Comparison of ENCODE assay signal across 14 cellular contexts in genomic region chr16:28265822-28266221, GRCh38. TPM values are rescaled to one million over a fixed set of nuclear protein-coding genes. Genes with fewer than 3 reads are reported as not detected.
DNase-seq lines count a peak whose midpoint lies in the region; ATAC-seq and TF ChIP-seq lines count a peak whose summit lies in the region.
"Had no signal": no experiment of that assay in that cellular context is flagged by ENCODE, and none has a peak within 500 bp of the region (broad histone marks: within the 10 kb centered on the region; RNA-seq: fewer than 3 reads in every experiment).

No MANE protein-coding gene starts in this region.

- no peak for TF ChIP-seq CTCF in CD4-positive, alpha-beta T cell (IDR thresholded peaks at IDR 0.05)
- TF ChIP-seq CTCF in activated CD8-positive, alpha-beta T cell treated with anti-CD3 and anti-CD28 coated beads for 36 hours (IDR thresholded peaks at IDR 0.05) = no peak
- no peak for TF ChIP-seq CTCF in gastrocnemius medialis (IDR thresholded peaks at IDR 0.05 in 4 of 5, conservative IDR thresholded peaks at IDR 0.05 in 1 of 5)
- no peak for TF ChIP-seq CTCF in WERI-Rb-1 (IDR thresholded peaks at IDR 0.05; ENCODE audit: low read depth, low read length)
- TF ChIP-seq CTCF in GM20000 (IDR thresholded peaks at IDR 0.05; ENCODE audit: extremely low read depth, missing control alignments) = no peak

- no peaks in the 10 kb centered on the region for H3K27me3 Mint-ChIP-seq in CD4-positive, alpha-beta T cell
- peaks cover 9 to 15% of the 10 kb centered on the region in 2 donors for H3K27me3 Mint-ChIP-seq in CD4-positive, alpha-beta memory T cell
- no peaks in the 10 kb centered on the region for H3K27me3 Mint-ChIP-seq in activated CD8-positive, alpha-beta T cell treated with anti-CD3 and anti-CD28 coated beads for 36 hours

- H3K27ac Mint-ChIP-seq in CD4-positive, alpha-beta T cell = no peak overlapping the region
- peak overlapping the region in 1 of 7 donors; percentile 59 for H3K27ac Mint-ChIP-seq in CD4-positive, alpha-beta memory T cell
- no peak overlapping the region for H3K27ac Mint-ChIP-seq in activated CD8-positive, alpha-beta T cell treated with anti-CD3 and anti-CD28 coated beads for 36 hours

- intact Hi-C loops in CD4-positive, alpha-beta T cell (cut with DNase I, micrococcal nuclease) = no loop called here
- intact Hi-C loops in CD4-positive, alpha-beta memory T cell (cut with micrococcal nuclease) = no loop called here
- intact Hi-C loops in activated CD8-positive, alpha-beta T cell treated with anti-CD3 and anti-CD28 coated beads for 36 hours (cut with micrococcal nuclease) = no loop called here
- intact Hi-C loops in gastrocnemius medialis (cut with DNase I; ENCODE audit: low total_unique reads) = no loop called here

- no peak for DNase-seq in CD4-positive, alpha-beta T cell
- peak in 3 of 5 donors; percentile 11 to 14 (median 13) for DNase-seq in CD4-positive, alpha-beta memory T cell
- DNase-seq in activated CD8-positive, alpha-beta T cell treated with anti-CD3 and anti-CD28 coated beads for 36 hours = no peak
- no peak for DNase-seq in gastrocnemius medialis
- no peak for DNase-seq in WERI-Rb-1
- no peak for DNase-seq in GM20000 (ENCODE audit: low spot score)
- DNase-seq: AML-193, Caco-2, GDM1, H9, IMR-90 had no signal

- H3K27ac ChIP-seq in CD4-positive, alpha-beta T cell (ENCODE audit: low read depth, low read length) = no peak overlapping the region
- no peak overlapping the region for H3K27ac ChIP-seq in CD4-positive, alpha-beta memory T cell (ENCODE audit: low read depth, low read length)
- H3K27ac ChIP-seq in gastrocnemius medialis = peak overlapping the region; percentile 38 to 98 (median 95)
- no peak overlapping the region for H3K27ac ChIP-seq in WERI-Rb-1
- H3K27ac ChIP-seq: A549 had no signal

- H3K27me3 ChIP-seq in CD4-positive, alpha-beta T cell (ENCODE audit: control insufficient read depth, insufficient read depth, low read length) = no peaks in the 10 kb centered on the region
- H3K27me3 ChIP-seq in CD4-positive, alpha-beta memory T cell (ENCODE audit: insufficient read depth, low read length) = no peaks in the 10 kb centered on the region
- no peaks in the 10 kb centered on the region for H3K27me3 ChIP-seq in gastrocnemius medialis
- H3K27me3 ChIP-seq in WERI-Rb-1 (ENCODE audit: insufficient read depth, low read depth, severe bottlenecking) = peaks cover 12% of the 10 kb centered on the region

- TF ChIP-seq POLR2A in gastrocnemius medialis (IDR thresholded peaks at IDR 0.05) = no peak

- H3K4me3 ChIP-seq in CD4-positive, alpha-beta memory T cell (ENCODE audit: low read length in 2 of 2) = no peak overlapping the region
- H3K4me3 ChIP-seq in gastrocnemius medialis = no peak overlapping the region
- no peak overlapping the region for H3K4me3 ChIP-seq in WERI-Rb-1 (ENCODE audit: low read depth, low read length)
- H3K4me3 ChIP-seq: A549, K562 had no signal

- peak; percentile 66 for ATAC-seq in CD4-positive, alpha-beta T cell (ENCODE audit: poor library complexity)
- ATAC-seq in activated CD8-positive, alpha-beta T cell treated with anti-CD3 and anti-CD28 coated beads for 36 hours = peak; percentile 13
- no peak for ATAC-seq in gastrocnemius medialis
- ATAC-seq: A549, K562 had no signal

- H3K4me3 Mint-ChIP-seq in CD4-positive, alpha-beta T cell = no peak overlapping the region
- peak overlapping the region in 1 of 8 donors; percentile 3 for H3K4me3 Mint-ChIP-seq in CD4-positive, alpha-beta memory T cell
- no peak overlapping the region for H3K4me3 Mint-ChIP-seq in activated CD8-positive, alpha-beta T cell treated with anti-CD3 and anti-CD28 coated beads for 36 hours
- H3K4me3 Mint-ChIP-seq: CD14-positive monocyte, H9 had no signal

- H3K4me1 ChIP-seq in CD4-positive, alpha-beta memory T cell (ENCODE audit: insufficient read depth, low read length) = peaks cover 8% of the 10 kb centered on the region
- peaks cover 28 to 40% of the 10 kb centered on the region in 2 donors for H3K4me1 ChIP-seq in gastrocnemius medialis
- H3K4me1 ChIP-seq: A549, Caco-2 had no signal

- no peaks in the 10 kb centered on the region for H3K36me3 Mint-ChIP-seq in CD4-positive, alpha-beta T cell (ENCODE audit: low read depth)
- no peaks in the 10 kb centered on the region for H3K36me3 Mint-ChIP-seq in CD4-positive, alpha-beta memory T cell
- no peaks in the 10 kb centered on the region for H3K36me3 Mint-ChIP-seq in activated CD8-positive, alpha-beta T cell treated with anti-CD3 and anti-CD28 coated beads for 36 hours (ENCODE audit: low read depth)
- H3K36me3 Mint-ChIP-seq: CD14-positive monocyte had no signal

- no peaks in the 10 kb centered on the region for H3K9me3 Mint-ChIP-seq in CD4-positive, alpha-beta T cell
- H3K9me3 Mint-ChIP-seq in CD4-positive, alpha-beta memory T cell = peaks cover 0 to 3% (median 0%) of the 10 kb centered on the region in 8 donors
- H3K9me3 Mint-ChIP-seq in activated CD8-positive, alpha-beta T cell treated with anti-CD3 and anti-CD28 coated beads for 36 hours = no peaks in the 10 kb centered on the region
- H3K9me3 Mint-ChIP-seq: H9 had no signal

- CTCF ChIA-PET in CD4-positive, alpha-beta T cell (lab: Charles Lee) = no interaction called here
- CTCF ChIA-PET in CD4-positive, alpha-beta memory T cell (lab: Charles Lee; ENCODE audit: partially characterized antibody) = interaction anchor here (1.4 kb wide), 1 partner anchor 11 kb away, joined by 7 read pairs; no protein-coding TSS in a partner anchor
- CTCF ChIA-PET in activated CD8-positive, alpha-beta T cell treated with anti-CD3 and anti-CD28 coated beads for 36 hours (lab: Charles Lee) = interaction anchor here (1.9 kb wide), 1 partner anchor 12 kb away, joined by 7 read pairs; no protein-coding TSS in a partner anchor

- in situ Hi-C loops in gastrocnemius medialis (cut with MboI; ENCODE audit: low sequenced_read_pairs in 4 of 4) = no loop called here

- no peaks in the 10 kb centered on the region for H3K36me3 ChIP-seq in CD4-positive, alpha-beta memory T cell (ENCODE audit: insufficient read depth, low read length)
- H3K36me3 ChIP-seq in gastrocnemius medialis (no peaks in the 10 kb centered on the region), WERI-Rb-1 (no peaks in the 10 kb centered on the region)

- peaks cover 14% of the 10 kb centered on the region for H3K4me1 Mint-ChIP-seq in CD4-positive, alpha-beta T cell (ENCODE audit: low read depth)
- H3K4me1 Mint-ChIP-seq in CD4-positive, alpha-beta memory T cell = peaks cover 0 to 15% (median 8%) of the 10 kb centered on the region in 4 donors
- H3K4me1 Mint-ChIP-seq in activated CD8-positive, alpha-beta T cell treated with anti-CD3 and anti-CD28 coated beads for 36 hours (ENCODE audit: low read depth) = peaks cover 9% of the 10 kb centered on the region

- POLR2A ChIA-PET in CD4-positive, alpha-beta T cell (lab: Charles Lee) = no interaction called here
- POLR2A ChIA-PET in CD4-positive, alpha-beta memory T cell (lab: Charles Lee; ENCODE audit: partially characterized antibody) = no interaction called here
- POLR2A ChIA-PET in activated CD8-positive, alpha-beta T cell treated with anti-CD3 and anti-CD28 coated beads for 36 hours (lab: Charles Lee) = interaction anchor here (0.8 to 1.2 kb wide), 3 partner anchors 11 to 46 kb away, joined by 3 to 4 read pairs (median 3); no protein-coding TSS in a partner anchor

- no peaks in the 10 kb centered on the region for H3K9me3 ChIP-seq in CD4-positive, alpha-beta T cell (ENCODE audit: control insufficient read depth, low read length)
- H3K9me3 ChIP-seq in CD4-positive, alpha-beta memory T cell (ENCODE audit: control insufficient read depth in 1 of 2, low read length in 2 of 2) = no peaks in the 10 kb centered on the region
- no peaks in the 10 kb centered on the region for H3K9me3 ChIP-seq in gastrocnemius medialis
- H3K9me3 ChIP-seq in WERI-Rb-1 (ENCODE audit: severe bottlenecking) = no peaks in the 10 kb centered on the region
- H3K9me3 ChIP-seq: Caco-2 had no signal

RNA-seq across cellular contexts. Expression of gene SBK1, which starts 26.5 kb away (rescaled TPM):
- total RNA-seq in CD4-positive, alpha-beta T cell = 10 to 100 TPM; 13.0 to 13.5 TPM
- total RNA-seq in CD4-positive, alpha-beta memory T cell = 10 to 100 TPM; 14.2 to 14.6 TPM
- polyA plus RNA-seq in CD4-positive, alpha-beta memory T cell = 10 to 100 TPM in 1 of 2 donors, 1 to 10 TPM in 1; 1.2 to 13.1 TPM
- 10 to 100 TPM; 35.3 to 35.9 TPM for total RNA-seq in activated CD8-positive, alpha-beta T cell treated with anti-CD3 and anti-CD28 coated beads for 36 hours
- total RNA-seq in gastrocnemius medialis = 1 to 10 TPM; 1.8 to 6.4 (median 4.5) TPM

RNA-seq across cellular contexts. Expression of gene XPO6, which starts 54.1 kb away (rescaled TPM):
- 100 to 1,000 TPM; 378 to 390 TPM for total RNA-seq in CD4-positive, alpha-beta T cell
- 100 to 1,000 TPM; 347 to 350 TPM for total RNA-seq in CD4-positive, alpha-beta memory T cell
- 10 to 100 TPM; 35.7 to 90.7 TPM for polyA plus RNA-seq in CD4-positive, alpha-beta memory T cell
- total RNA-seq in activated CD8-positive, alpha-beta T cell treated with anti-CD3 and anti-CD28 coated beads for 36 hours = 100 to 1,000 TPM; 250 to 253 TPM
- 10 to 100 TPM; 20.9 to 40.1 (median 29.6) TPM for total RNA-seq in gastrocnemius medialis

Comparison
In these comparisons a context has a peak if more than half of its experiments do, and no peak if none do; other contexts are left out.
1. ATAC-seq: peak in CD4-positive, alpha-beta T cell (single experiment) and activated CD8-positive, alpha-beta T cell treated with anti-CD3 and anti-CD28 coated beads for 36 hours (single experiment); none in gastrocnemius medialis (0 of 2).
2. DNase-seq: peak in CD4-positive, alpha-beta memory T cell (3 of 5); none in CD4-positive, alpha-beta T cell (0 of 10), activated CD8-positive, alpha-beta T cell treated with anti-CD3 and anti-CD28 coated beads for 36 hours (single experiment), gastrocnemius medialis (0 of 2), WERI-Rb-1 (single experiment) and GM20000 (single experiment).
3. H3K27ac ChIP-seq: peak in gastrocnemius medialis (4 of 4); none in CD4-positive, alpha-beta T cell (single experiment), CD4-positive, alpha-beta memory T cell (single experiment) and WERI-Rb-1 (single experiment).
4. RNA of gene XPO6, which starts 54.1 kb away (total RNA-seq): 378 to 390 TPM in CD4-positive, alpha-beta T cell, 347 to 350 TPM in CD4-positive, alpha-beta memory T cell and 250 to 253 TPM in activated CD8-positive, alpha-beta T cell treated with anti-CD3 and anti-CD28 coated beads for 36 hours; 20.9 to 40.1 TPM in gastrocnemius medialis; every median in the first group is over 4 times any median in the second.